In genomic region chr16:60331168-60331567, GRCh38 we compare ENCODE assay signal across 34 cellular contexts.
DNase-seq lines count a peak whose midpoint lies in the region; ATAC-seq, FAIRE-seq and TF ChIP-seq lines count a peak whose summit lies in the region.
"Had no signal": no experiment of that assay in that cellular context is flagged by ENCODE, and none has a peak within 500 bp of the region (broad histone marks: within the 10 kb centered on the region; RNA-seq: fewer than 3 reads in every experiment).

No MANE protein-coding gene starts in this region.

- no peak overlapping the region for H4K91ac ChIP-seq in IMR-90 (ENCODE audit: insufficient read depth, low read depth, low read length)

- no peaks in the 10 kb centered on the region for H3K27me3 Mint-ChIP-seq in nephron (ENCODE audit: low read depth)
- H3K27me3 Mint-ChIP-seq: B cell; CD4-positive, alpha-beta memory T cell; CD4-positive, alpha-beta T cell; CD4-positive, CD25-positive, alpha-beta regulatory T cell; CD8-positive, alpha-beta memory T cell had no signal

- no peaks in the 10 kb centered on the region for H3K4me1 Mint-ChIP-seq in nephron
- H3K4me1 Mint-ChIP-seq: B cell; CD14-positive monocyte; CD4-positive, alpha-beta memory T cell; CD4-positive, CD25-positive, alpha-beta regulatory T cell; CD8-positive, alpha-beta memory T cell had no signal

- no CpG with 5 or more reads among the region's 2 CpGs for WGBS in IMR-90 (ENCODE audit: extremely low coverage in 2 of 2, insufficient read length in 1 of 2), 2 experiments
- whole genome bisulfite sequencing in K562 (ENCODE audit: insufficient coverage, low coverage, missing lambda C conversion rate): 5% methylated on average over 2 of the region's 2 CpGs

- CTCF ChIA-PET in IMR-90 (lab: Yijun Ruan, JAX) (no interaction called here), K562 (lab: Yijun Ruan, JAX; ENCODE audit: low intra/inter-chr PET ratio) (no interaction called here)

- POLR2A ChIA-PET in IMR-90 (lab: Charles Lee; ENCODE audit: unreplicated experiment) (no interaction called here), K562 (lab: Yijun Ruan, JAX) (no interaction called here)

- intact Hi-C loops in IMR-90 (cut with micrococcal nuclease) (no loop called here), K562 (cut with micrococcal nuclease) (no loop called here)

- no peak overlapping the region for H3K9ac ChIP-seq in IMR-90 (ENCODE audit: low read depth, low read length)
- no peak overlapping the region for H3K9ac ChIP-seq in K562 (ENCODE audit: insufficient read depth in 1 of 2, low read depth in 2 of 2, low read length in 2 of 2)
- H3K9ac ChIP-seq: BLaER1; BLaER1 treated with 17β-estradiol and CSF1 and Interleukin-3, amounts not matched to agents 10 nM and 100 nM had no signal

- no peak for TF ChIP-seq RAD21 in IMR-90 (IDR thresholded peaks at IDR 0.05; ENCODE audit: low read length)
- TF ChIP-seq RAD21 in K562 (CRISPR knock-in tag; conservative IDR thresholded peaks at IDR 0.05 in 1 of 2, IDR thresholded peaks at IDR 0.05 in 1 of 2): no peak

- H3K4me3 Mint-ChIP-seq in nephron: no peak overlapping the region
- H3K4me3 Mint-ChIP-seq: B cell; CD14-positive monocyte; CD4-positive, alpha-beta memory T cell; CD4-positive, alpha-beta T cell; CD4-positive, CD25-positive, alpha-beta regulatory T cell; CD8-positive, alpha-beta memory T cell; CD8-positive, alpha-beta T cell had no signal

- no peaks in the 10 kb centered on the region for H3K36me3 Mint-ChIP-seq in nephron (ENCODE audit: low read depth)
- H3K36me3 Mint-ChIP-seq: CD14-positive monocyte; CD4-positive, CD25-positive, alpha-beta regulatory T cell; CD8-positive, alpha-beta memory T cell; CD8-positive, alpha-beta T cell had no signal

- H3K27ac Mint-ChIP-seq in nephron: peak overlapping the region in 2 of 3 experiments; percentile 31 to 39
- H3K27ac Mint-ChIP-seq: B cell; CD14-positive monocyte; CD4-positive, alpha-beta T cell; CD4-positive, CD25-positive, alpha-beta regulatory T cell; CD8-positive, alpha-beta T cell had no signal

- H2BK5ac ChIP-seq in IMR-90 (ENCODE audit: low read depth, low read length, poor library complexity, severe bottlenecking): no peak overlapping the region

- H3K4me3 ChIP-seq in IMR-90 (ENCODE audit: insufficient read depth, low read depth, low read length) (no peak overlapping the region), K562 (no peak overlapping the region)
- H3K4me3 ChIP-seq: A549; BLaER1; BLaER1 treated with 17β-estradiol and CSF1 and Interleukin-3, amounts not matched to agents 10 nM and 100 nM had no signal

- H3K79me1 ChIP-seq in IMR-90 (ENCODE audit: low read depth in 1 of 2, low read length in 2 of 2): no peaks in the 10 kb centered on the region

- H3K27ac ChIP-seq in IMR-90 (ENCODE audit: insufficient read depth, low read length): no peak overlapping the region
- no peak overlapping the region for H3K27ac ChIP-seq in K562 (ENCODE audit: extremely low read depth, low read depth, low read length)
- H3K27ac ChIP-seq: 22Rv1; A549; BLaER1; BLaER1 treated with 17β-estradiol and CSF1 and Interleukin-3, amounts not matched to agents 10 nM and 100 nM; C4-2B had no signal

- no peak overlapping the region for H2AK5ac ChIP-seq in IMR-90 (ENCODE audit: low read depth, low read length)

- H4K20me1 ChIP-seq in IMR-90 (ENCODE audit: insufficient read depth, low read length): no peaks in the 10 kb centered on the region
- no peaks in the 10 kb centered on the region for H4K20me1 ChIP-seq in K562 (replicated peaks; ENCODE audit: control insufficient read depth, insufficient read depth, low read length)
- H4K20me1 ChIP-seq: BLaER1; BLaER1 treated with 17β-estradiol and CSF1 and Interleukin-3, amounts not matched to agents 10 nM and 100 nM had no signal

- H3K9me3 Mint-ChIP-seq in nephron: no peaks in the 10 kb centered on the region

- DNase-seq in IMR-90 (no peak), K562 (ENCODE audit: extremely low read depth in 1 of 4, low spot score in 3 of 4) (no peak), NCI-H2196 treated with DMSO at 0.1 percent for 48 hours (lab: John Stamatoyannopoulos, UW; ENCODE audit: unreplicated experiment) (no peak), iPS-NIHi11 (ENCODE audit: low spot score) (no peak), COR-L47 (lab: John Stamatoyannopoulos, UW) (no peak)
- DNase-seq: 8988T; ACHN; AML-193; BE2C; C1 segment of cervical spinal cord; Caco-2; Calu3; CD4-positive, alpha-beta memory T cell; CD4-positive, alpha-beta T cell; CD4-positive, CD25-positive, alpha-beta regulatory T cell; CD8-positive, alpha-beta memory T cell; CD8-positive, alpha-beta T cell; DMS 273 treated with DMSO at 0.1 percent for 48 hours; DMS153; DMS53; DMS79; DMS79 treated with DMSO at 0.1 percent for 48 hours; DND-41; EL had no signal

- no peak overlapping the region for H3K18ac ChIP-seq in IMR-90 (ENCODE audit: low read depth, low read length)

- H2BK20ac ChIP-seq in IMR-90 (ENCODE audit: low read depth, low read length): no peak overlapping the region

- H3K14ac ChIP-seq in IMR-90 (replicated peaks; ENCODE audit: low read depth, low read length): no peak overlapping the region

- H2AFZ ChIP-seq in IMR-90 (replicated peaks; ENCODE audit: low read length, poor library complexity) (no peak overlapping the region), K562 (ENCODE audit: low read depth, low read length) (no peak overlapping the region)

- TF ChIP-seq POLR2A in IMR-90 (IDR thresholded peaks at IDR 0.05; ENCODE audit: low read depth, low read length) (no peak), K562 (conservative IDR thresholded peaks at IDR 0.05) (no peak)

- no peak for TF ChIP-seq CTCF in IMR-90 (conservative IDR thresholded peaks at IDR 0.05; ENCODE audit: low read depth, low read length)
- TF ChIP-seq CTCF in K562 (IDR thresholded peaks at IDR 0.05 in 2 of 3, conservative IDR thresholded peaks at IDR 0.05 in 1 of 3; ENCODE audit: insufficient read depth in 2 of 3, low read depth in 1 of 3, low read length in 3 of 3): no peak
- TF ChIP-seq CTCF in nephron (IDR thresholded peaks at IDR 0.05; ENCODE audit: unreplicated experiment in 3 of 3): no peak

- H3K4me2 ChIP-seq in IMR-90 (ENCODE audit: low read depth, low read length) (no peak overlapping the region), K562 (ENCODE audit: insufficient read depth, low read length) (no peak overlapping the region)
- H3K4me2 ChIP-seq: A549; BLaER1; BLaER1 treated with 17β-estradiol and CSF1 and Interleukin-3, amounts not matched to agents 10 nM and 100 nM had no signal

- H3K4ac ChIP-seq in IMR-90 (ENCODE audit: low read depth, low read length): no peak overlapping the region

- H3K4me1 ChIP-seq in IMR-90 (ENCODE audit: control insufficient read depth, insufficient read depth, low read length) (no peaks in the 10 kb centered on the region), K562 (replicated peaks in 1 of 2; ENCODE audit: control insufficient read depth in 2 of 2, insufficient read depth in 2 of 2, low read length in 2 of 2) (no peaks in the 10 kb centered on the region)
- H3K4me1 ChIP-seq: A549, BE2C, BLaER1, Caco-2 had no signal

- no peak overlapping the region for H4K5ac ChIP-seq in IMR-90 (ENCODE audit: low read depth, low read length)

- H3K9me3 ChIP-seq in IMR-90 (ENCODE audit: control insufficient read depth, insufficient read depth, low read length): peaks cover 3% of the 10 kb centered on the region
- no peaks in the 10 kb centered on the region for H3K9me3 ChIP-seq in K562 (replicated peaks; ENCODE audit: control insufficient read depth, insufficient read depth, low read depth, low read length)
- H3K9me3 ChIP-seq: A549, BE2C, Caco-2 had no signal

- no peak overlapping the region for H2BK120ac ChIP-seq in IMR-90 (ENCODE audit: low read depth, low read length)

- H2AK9ac ChIP-seq in IMR-90 (replicated peaks; ENCODE audit: low read depth, low read length, poor library complexity): no peak overlapping the region

- H3K36me3 ChIP-seq in IMR-90 (ENCODE audit: control insufficient read depth, insufficient read depth, low read length) (no peaks in the 10 kb centered on the region), K562 (ENCODE audit: control insufficient read depth, insufficient read depth, low read length) (no peaks in the 10 kb centered on the region)
- H3K36me3 ChIP-seq: BE2C; BLaER1; BLaER1 treated with 17β-estradiol and CSF1 and Interleukin-3, amounts not matched to agents 10 nM and 100 nM had no signal

- TF ChIP-seq EP300 in K562 (IDR thresholded peaks at IDR 0.05; ENCODE audit: low read length): no peak

- FAIRE-seq in K562 (lab: Jason Lieb, UNC): no peak
- FAIRE-seq: A204.1, A549, D721Med had no signal

- dilution Hi-C loops in IMR-90 (cut with HindIII; ENCODE audit: low sequenced_read_pairs, unreplicated experiment): no loop called here

- H3K9me1 ChIP-seq in IMR-90 (ENCODE audit: insufficient read depth, low read length) (no peaks in the 10 kb centered on the region), K562 (ENCODE audit: control insufficient read depth, insufficient read depth, low read length) (no peaks in the 10 kb centered on the region)

- no peak overlapping the region for H3K23ac ChIP-seq in IMR-90 (ENCODE audit: low read depth, low read length)

- no peaks in the 10 kb centered on the region for H3K79me2 ChIP-seq in K562 (ENCODE audit: control insufficient read depth, insufficient read depth, low read length)

- H4K8ac ChIP-seq in IMR-90 (ENCODE audit: low read depth in 2 of 2, low read length in 2 of 2): no peak overlapping the region

- BruUV-seq in IMR-90 (replicated peaks; lab: Mats Ljungman, UMichigan) (no TSS peak), K562 (replicated peaks; lab: Mats Ljungman, UMichigan) (no TSS peak)

- H3K27me3 ChIP-seq in IMR-90 (ENCODE audit: control insufficient read depth, insufficient read depth, low read length): no peaks in the 10 kb centered on the region
- H3K27me3 ChIP-seq in K562 (ENCODE audit: control insufficient read depth in 2 of 2, insufficient read depth in 2 of 2, low read length in 2 of 2): no peaks in the 10 kb centered on the region
- H3K27me3 ChIP-seq: BE2C; BLaER1; BLaER1 treated with 17β-estradiol and CSF1 and Interleukin-3, amounts not matched to agents 10 nM and 100 nM had no signal

- ATAC-seq in IMR-90 (ENCODE audit: low read depth) (no peak), K562 (no peak)
- ATAC-seq: A549; CD8-positive, alpha-beta T cell had no signal

- H3K56ac ChIP-seq in IMR-90 (ENCODE audit: extremely low read depth, insufficient read depth, low read length): no peak overlapping the region

- in situ Hi-C loops in IMR-90 (cut with MboI; ENCODE audit: low sequenced_read_pairs): no loop called here
- in situ Hi-C loops in K562 (cut with MboI): no loop called here

- H2BK15ac ChIP-seq in IMR-90 (ENCODE audit: low read depth, low read length): no peak overlapping the region

TF ChIP-seq in IMR-90, 13 proteins besides CTCF, POLR2A, EP300 and RAD21:
- peak; percentile 81 for TF ChIP-seq CEBPB (IDR thresholded peaks at IDR 0.05; ENCODE audit: low read depth, low read length)
- no peak for TF ChIP-seq MAFK (IDR thresholded peaks at IDR 0.05; ENCODE audit: low read depth, low read length)
TF ChIP-seq in IMR-90: peak in this region for 1.

TF ChIP-seq in K562, 482 proteins besides CTCF, POLR2A, EP300 and RAD21:
- TF ChIP-seq CEBPB (tag; IDR thresholded peaks at IDR 0.05) (peak; percentile 41; the same call in 1 of the 2 replicates), HMG20A (CRISPR knock-in tag; conservative IDR thresholded peaks at IDR 0.05) (no peak), CEBPG (CRISPR knock-in tag; IDR thresholded peaks at IDR 0.05) (no peak), CEBPG (tag; conservative IDR thresholded peaks at IDR 0.05 in 1 of 2, IDR thresholded peaks at IDR 0.05 in 1 of 2) (peak in 1 of 2 experiments; percentile 84; a peak in 2 of 4 replicates)
